ENCODE assay signal across 22 cellular contexts in genomic region chr15:99006146-99006545, GRCh38. TPM values are rescaled to one million over a fixed set of nuclear protein-coding genes. Genes with fewer than 3 reads are reported as not detected.
A peak's percentile ranks its signal among the peaks of the same experiment; 100 is the strongest.
DNase-seq lines count a peak whose midpoint lies in the region; ATAC-seq and TF ChIP-seq lines count a peak whose summit lies in the region.
"Had no signal": no experiment of that assay in that cellular context is flagged by ENCODE, and none has a peak within 500 bp of the region (broad histone marks: within the 10 kb centered on the region; RNA-seq: fewer than 3 reads in every experiment).

No MANE protein-coding gene starts in this region.

- DNase-seq in ELF-1 (ENCODE audit: low read depth, low spot score), result peak; percentile 39
- no peak for DNase-seq in WTC11 (ENCODE audit: low spot score)
- peak; percentile 18 for DNase-seq in mesenteric fat pad (ENCODE audit: low spot score)
- DNase-seq in psoas muscle, result no peak
- DNase-seq in vagina (ENCODE audit: extremely low spot score in 2 of 2), result no peak
- no peak for DNase-seq in activated CD4-positive, alpha-beta T cell treated with anti-CD3 and anti-CD28 coated beads, Interleukin-2, amount 50 U/mL, for 1 hour
- DNase-seq in NCI-H2081 (lab: John Stamatoyannopoulos, UW), result no peak
- DNase-seq: BE2C, DMS 273 treated with DMSO at 0.1 percent for 48 hours, GDM1, NCI-H1105 treated with DMSO at 0.1 percent for 48 hours, NCI-H2029 treated with DMSO at 0.1 percent for 48 hours, NCI-H446, NCI-H526, OCI-M1 had no signal

- intact Hi-C loops in psoas muscle (cut with DNase I) (no loop called here), vagina (cut with DNase I) (no loop called here)

- no peaks in the 10 kb centered on the region for H3K4me1 Mint-ChIP-seq in WTC11

- peak overlapping the region; percentile 86 for H3K27ac ChIP-seq in psoas muscle
- no peak overlapping the region for H3K27ac ChIP-seq in vagina
- H3K27ac ChIP-seq: HL-60, KMS-11, SJSA1 had no signal

- H3K9me3 Mint-ChIP-seq in WTC11, result peaks cover 7% of the 10 kb centered on the region

- peaks cover 4% of the 10 kb centered on the region for H3K36me3 Mint-ChIP-seq in WTC11

- 47 to 57% (median 53%) methylated on average over 9 of the region's 9 CpGs for WGBS in psoas muscle, 3 donors

- H3K9me3 ChIP-seq in psoas muscle (no peaks in the 10 kb centered on the region), vagina (no peaks in the 10 kb centered on the region)
- H3K9me3 ChIP-seq: BE2C, HAP-1, SJSA1 had no signal

- H3K4me3 ChIP-seq in psoas muscle, result peak overlapping the region; percentile 61
- H3K4me3 ChIP-seq in vagina, result no peak overlapping the region
- H3K4me3 ChIP-seq: HAP-1, SJSA1 had no signal

- ATAC-seq in WTC11 (no peak), psoas muscle (peak in 3 of 4 donors; percentile 47 to 53 (median 49)), GM18505 (IDR thresholded peaks at IDR 0.05; ENCODE audit: unreplicated experiment) (no peak)

- H3K27me3 Mint-ChIP-seq in WTC11 (ENCODE audit: low read depth), result no peaks in the 10 kb centered on the region

- peak overlapping the region; percentile 36; the same call in 1 of the 2 replicates for H3K27ac Mint-ChIP-seq in WTC11

- H3K4me3 Mint-ChIP-seq in WTC11, result no peak overlapping the region

- H3K4me1 ChIP-seq in psoas muscle (peaks cover 3% of the 10 kb centered on the region), vagina (no peaks in the 10 kb centered on the region)
- H3K4me1 ChIP-seq: BE2C had no signal

- no peaks in the 10 kb centered on the region for H3K27me3 ChIP-seq in psoas muscle (ENCODE audit: insufficient read depth in 3 of 3, low read length in 2 of 3)
- H3K27me3 ChIP-seq in vagina, result no peaks in the 10 kb centered on the region
- H3K27me3 ChIP-seq: BE2C, SJSA1 had no signal

- TF ChIP-seq CTCF in WTC11 (IDR thresholded peaks at IDR 0.05), result no peak
- no peak for TF ChIP-seq CTCF in psoas muscle (IDR thresholded peaks at IDR 0.05)
- no peak for TF ChIP-seq CTCF in vagina (IDR thresholded peaks at IDR 0.05)

- POLR2A ChIA-PET in WTC11 (lab: Charles Lee), result no interaction called here

- CTCF ChIA-PET in WTC11 (lab: Charles Lee), result interaction anchor here (1.1 to 1.6 kb wide), 3 partner anchors 8 to 70 kb away, joined by 4 to 8 read pairs (median 4); no protein-coding TSS in a partner anchor

- TF ChIP-seq POLR2A in GM18505 (IDR thresholded peaks at IDR 0.05; ENCODE audit: borderline replicate concordance, extremely low read depth, insufficient read depth, insufficient read length) (no peak), vagina (IDR thresholded peaks at IDR 0.05) (no peak)

- H3K36me3 ChIP-seq in psoas muscle (ENCODE audit: insufficient read depth in 1 of 2, low read depth in 1 of 2) (no peaks in the 10 kb centered on the region), vagina (no peaks in the 10 kb centered on the region)
- H3K36me3 ChIP-seq: BE2C, HAP-1, SJSA1 had no signal

TF ChIP-seq in WTC11, 78 proteins besides CTCF, POLR2A, EP300 and RAD21:
- TF ChIP-seq SMAD4 (CRISPR knock-in tag; IDR thresholded peaks at IDR 0.05) (no peak), NR3C1 (CRISPR knock-in tag; conservative IDR thresholded peaks at IDR 0.05; ENCODE audit: low read depth) (no peak)
TF ChIP-seq in WTC11: peak in this region for 0.

RNA-seq across cellular contexts. Expression of gene PGPEP1L, which starts 1.4 kb away (rescaled TPM):
- total RNA-seq in WTC11 (2021), result not detected in 3 replicates
- not detected for total RNA-seq in mesenteric fat pad
- total RNA-seq in psoas muscle, result 1 to 10 TPM; 4.6 to 8.5 (median 6.7) TPM
- 10 to 100 TPM in 2 of 3 donors, 1 to 10 TPM in 1; 3.8 to 16.9 (median 12.4) TPM for polyA plus RNA-seq in psoas muscle
- not detected for total RNA-seq in vagina
- total RNA-seq: A673, HT-29, SJSA1 had no signal

Comparison
In these comparisons a context has a peak if more than half of its experiments do, and no peak if none do; other contexts are left out.
1. DNase-seq: peak in ELF-1 (single experiment) and mesenteric fat pad (single experiment); none in WTC11 (single experiment), psoas muscle (0 of 2), vagina (0 of 2), activated CD4-positive, alpha-beta T cell treated with anti-CD3 and anti-CD28 coated beads, Interleukin-2, amount 50 U/mL, for 1 hour (single experiment) and NCI-H2081 (0 of 2).
2. ATAC-seq: peak in psoas muscle (3 of 4); none in WTC11 (single experiment) and GM18505 (single experiment).